ENCODE assay signal across 2 cellular contexts in genomic region chr9:20658677-20659473, GRCh38.
A peak's percentile ranks its signal among the peaks of the same experiment; 100 is the strongest.
TF ChIP-seq lines count a peak whose summit lies in the region.

No MANE protein-coding gene starts in this region.

TF ChIP-seq in A549, 52 proteins besides CTCF, POLR2A, EP300 and RAD21:
- TF ChIP-seq PHF8 (IDR thresholded peaks at IDR 0.05; ENCODE audit: borderline replicate concordance, low read depth) (peak; percentile 25; the same call in 1 of the 2 replicates), RARB (CRISPR knock-in tag; IDR thresholded peaks at IDR 0.05) (no peak), BCL3 (IDR thresholded peaks at IDR 0.05) (no peak)
TF ChIP-seq in A549: peak in this region for 1.

TF ChIP-seq in GM12878, 131 proteins besides CTCF, POLR2A, EP300 and RAD21:
- TF ChIP-seq HDGF (IDR thresholded peaks at IDR 0.05) (0 out of 2 replicates have a peak, but pooled peaks have one; percentile 11), BRCA1 (IDR thresholded peaks at IDR 0.05; ENCODE audit: low read depth, low read length) (no peak), NBN (IDR thresholded peaks at IDR 0.05) (peak; percentile 47; the same call in 1 of the 2 replicates), NFYA (IDR thresholded peaks at IDR 0.05; ENCODE audit: borderline replicate concordance, low read depth, low read length) (no peak), TAF1 (IDR thresholded peaks at IDR 0.05; ENCODE audit: borderline replicate concordance, low read depth, low read length) (0 out of 2 replicates have a peak, but pooled peaks have one; percentile 24), CUX1 (IDR thresholded peaks at IDR 0.05; ENCODE audit: insufficient replicate concordance, low read depth, low read length) (no peak), PKNOX1 (IDR thresholded peaks at IDR 0.05) (peak; percentile 91), CBX5 (IDR thresholded peaks at IDR 0.05; ENCODE audit: low read depth) (0 out of 2 replicates have a peak, but pooled peaks have one; percentile 25), FOXM1 (IDR thresholded peaks at IDR 0.05; ENCODE audit: low read depth, low read length) (no peak), FOS (IDR thresholded peaks at IDR 0.05; ENCODE audit: borderline replicate concordance, extremely low read depth, insufficient read length) (no peak), MLLT1 (IDR thresholded peaks at IDR 0.05) (peak; percentile 54; the same call in 1 of the 2 replicates), TARDBP (IDR thresholded peaks at IDR 0.05; ENCODE audit: borderline replicate concordance) (no peak), E2F4 (IDR thresholded peaks at IDR 0.05; ENCODE audit: low read depth, low read length) (no peak), ZBTB4 (CRISPR knock-in tag; IDR thresholded peaks at IDR 0.05) (no peak), YY1 (IDR thresholded peaks at IDR 0.05; ENCODE audit: low read depth, low read length) (peak; percentile 86)
